13 cellular contexts compared by ENCODE assay signal in genomic region chr17:58557981-58558380, GRCh38. TPM values are rescaled to one million over a fixed set of nuclear protein-coding genes. Genes with fewer than 3 reads are reported as not detected.
A peak's percentile ranks its signal among the peaks of the same experiment; 100 is the strongest.
DNase-seq lines count a peak whose midpoint lies in the region; TF ChIP-seq lines count a peak whose summit lies in the region.
"Had no signal": no experiment of that assay in that cellular context is flagged by ENCODE, and none has a peak within 500 bp of the region (broad histone marks: within the 10 kb centered on the region; RNA-seq: fewer than 3 reads in every experiment).

No MANE protein-coding gene starts in this region.

- intact Hi-C loops in dorsolateral prefrontal cortex (cut with DNase I): loop anchor here (2.0 kb wide), 2 partner anchors 19 to 73 kb away; no protein-coding TSS in a partner anchor

- no peak overlapping the region for H3K4me3 ChIP-seq in dorsolateral prefrontal cortex
- H3K4me3 ChIP-seq: A549 had no signal

- DNase-seq in caudate nucleus (lab: John Stamatoyannopoulos, UW) (no peak), dorsolateral prefrontal cortex (no peak), AML-193 (lab: John Stamatoyannopoulos, UW) (no peak), SIG-M5 treated with dmso at 0.1 percent for 504 hours (lab: John Stamatoyannopoulos, UW; ENCODE audit: unreplicated experiment) (no peak)
- DNase-seq: CD8-positive, alpha-beta T cell; COR-L47; DND-41; GDM1; HCEC 1CT; HFFc6 had no signal

- H3K27ac ChIP-seq in caudate nucleus (ENCODE audit: low read depth, low read length): peak overlapping the region; percentile 71
- H3K27ac ChIP-seq in dorsolateral prefrontal cortex: peak overlapping the region in 54 of 59 donors; percentile 3 to 96 (median 82)
- H3K27ac ChIP-seq in layer of hippocampus (ENCODE audit: low read depth, low read length): peak overlapping the region; percentile 16
- peak overlapping the region; percentile 73 for H3K27ac ChIP-seq in temporal lobe (ENCODE audit: low read depth, low read length)
- H3K27ac ChIP-seq: A549 had no signal

- no peaks in the 10 kb centered on the region for H3K27me3 ChIP-seq in dorsolateral prefrontal cortex
- no peaks in the 10 kb centered on the region for H3K27me3 ChIP-seq in layer of hippocampus (ENCODE audit: control insufficient read depth, insufficient read depth, low read length)

- TF ChIP-seq CTCF in dorsolateral prefrontal cortex (IDR thresholded peaks at IDR 0.05 in 54 of 56, conservative IDR thresholded peaks at IDR 0.05 in 2 of 56; ENCODE audit: low read depth in 1 of 56, partially characterized antibody in 56 of 56): no peak

RNA-seq across cellular contexts. Expression of gene MTMR4, which starts 43.5 kb away (rescaled TPM):
- total RNA-seq in dorsolateral prefrontal cortex: 100 to 1,000 TPM in 25 of 120 experiments, 10 to 100 TPM in 95; 66.6 to 122 (median 90.6) TPM
- total RNA-seq in temporal lobe: 93.2 TPM

Comparison
In these comparisons a context has a peak if more than half of its experiments do, and no peak if none do; other contexts are left out.
1. H3K27ac ChIP-seq: peak in every context shown above with its lines; median percentile 82 in dorsolateral prefrontal cortex; 73 in temporal lobe; 71 in caudate nucleus; 16 in layer of hippocampus.